In the genomic region with DNA sequence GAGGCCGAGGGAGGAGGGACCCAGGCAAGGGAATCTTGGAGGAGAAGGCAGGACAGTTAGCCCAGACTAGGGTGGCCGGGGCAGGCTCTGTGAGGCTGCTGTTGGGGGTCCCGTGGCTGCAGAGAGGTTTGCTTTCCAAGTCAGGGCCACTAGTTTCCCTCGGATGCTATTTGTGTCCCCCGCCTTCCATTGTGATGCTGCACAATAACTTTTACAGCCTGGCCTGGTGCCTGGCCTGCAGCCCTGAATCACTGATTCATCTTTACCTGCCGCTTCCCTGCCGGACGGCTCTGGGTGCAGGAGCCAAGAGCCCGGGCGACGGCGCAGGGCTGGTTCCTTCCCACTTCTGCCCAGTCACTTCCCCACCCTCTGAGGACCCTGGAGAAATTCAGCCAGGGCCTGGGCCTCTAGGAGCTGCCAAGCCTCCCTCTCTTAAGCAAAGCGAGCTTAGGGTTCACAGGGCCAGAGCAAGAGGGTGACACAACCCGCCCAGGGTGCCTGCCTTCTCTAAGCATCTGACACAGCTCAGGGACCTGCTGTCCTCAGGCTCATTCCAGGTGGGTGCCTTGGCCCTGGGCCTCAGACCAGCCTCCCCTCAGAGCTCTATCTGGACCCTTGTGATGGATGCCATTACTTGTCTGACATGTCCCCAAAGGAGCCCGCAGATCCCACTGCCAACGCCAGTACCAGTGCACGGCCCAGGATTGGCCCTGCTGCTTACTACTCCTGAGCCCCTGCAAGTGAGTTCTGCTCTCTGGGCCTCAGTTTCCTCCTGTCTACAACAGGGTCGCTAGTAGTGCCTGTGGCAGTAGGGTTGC, we compare ENCODE assay signal across 12 cellular contexts.
DNase-seq lines count a peak whose midpoint lies in the region; ATAC-seq and TF ChIP-seq lines count a peak whose summit lies in the region.
"Had no signal": no experiment of that assay in that cellular context is flagged by ENCODE, and none has a peak within 500 bp of the region (broad histone marks: within the 10 kb centered on the region; RNA-seq: fewer than 3 reads in every experiment).

No MANE protein-coding gene starts in this region.

- no peaks in the 10 kb centered on the region for H3K9me3 ChIP-seq in duodenal mucosa (ENCODE audit: control insufficient read depth in 1 of 2, low read length in 2 of 2)
- peaks cover under 1% of the 10 kb centered on the region for H3K9me3 ChIP-seq in mucosa of descending colon

- H3K9me3 Mint-ChIP-seq in type B pancreatic cell, result peaks cover 3% of the 10 kb centered on the region

- H3K27me3 Mint-ChIP-seq in type B pancreatic cell, result no peaks in the 10 kb centered on the region

- no peak overlapping the region for H3K9ac ChIP-seq in duodenal mucosa (ENCODE audit: low read depth in 1 of 2, low read length in 2 of 2)

- peak overlapping the region; percentile 10 for H3K27ac ChIP-seq in duodenal mucosa (ENCODE audit: low read depth, low read length)

- H3K4me3 ChIP-seq in duodenal mucosa (ENCODE audit: low read depth in 1 of 2, low read length in 2 of 2), result no peak overlapping the region
- no peak overlapping the region for H3K4me3 ChIP-seq in mucosa of descending colon

- peak; percentile 49 for DNase-seq in activated CD8-positive, alpha-beta memory T cell treated with anti-CD3 and anti-CD28 coated beads for 24 hours
- no peak for DNase-seq in activated CD8-positive, alpha-beta memory T cell treated with anti-CD3 and anti-CD28 coated beads, Interleukin-2, amount 50 U/mL, for 4 hours
- DNase-seq in mucosa of descending colon, result no peak
- peak; percentile 61 for DNase-seq in type B pancreatic cell (ENCODE audit: extremely low spot score, unreplicated experiment)
- no peak for DNase-seq in COR-L47 (lab: John Stamatoyannopoulos, UW)
- DNase-seq in DMS79 treated with DMSO at 0.1 percent for 48 hours (lab: John Stamatoyannopoulos, UW), result no peak
- no peak for DNase-seq in NCI-H1417 (lab: John Stamatoyannopoulos, UW)
- DNase-seq: ACHN, activated gamma-delta T cell treated with Interleukin-2 at 50 U/mL for 16 hours, NCI-H226, T-helper 17 cell had no signal

- H3K4me1 ChIP-seq in duodenal mucosa (ENCODE audit: control insufficient read depth in 1 of 2, insufficient read depth in 2 of 2, low read length in 2 of 2) (peaks cover 0 to 4% of the 10 kb centered on the region in 2 donors), mucosa of descending colon (ENCODE audit: low read depth) (no peaks in the 10 kb centered on the region)

- H3K27me3 ChIP-seq in duodenal mucosa (ENCODE audit: control insufficient read depth in 1 of 2, insufficient read depth in 2 of 2, low read length in 2 of 2), result no peaks in the 10 kb centered on the region

- peak; percentile 25 for ATAC-seq in mucosa of descending colon
- ATAC-seq: T-helper 17 cell had no signal

- H3K27ac Mint-ChIP-seq in type B pancreatic cell, result peak overlapping the region; percentile 23
- H3K27ac Mint-ChIP-seq: T-helper 17 cell had no signal

- H3K4me1 Mint-ChIP-seq in type B pancreatic cell (ENCODE audit: unreplicated experiment), result peaks cover 35% of the 10 kb centered on the region
- H3K4me1 Mint-ChIP-seq: T-helper 17 cell had no signal

- intact Hi-C loops in mucosa of descending colon (cut with DNase I, micrococcal nuclease), result no loop called here

- no peaks in the 10 kb centered on the region for H3K36me3 Mint-ChIP-seq in type B pancreatic cell

- TF ChIP-seq CTCF in mucosa of descending colon (IDR thresholded peaks at IDR 0.05), result no peak
- TF ChIP-seq CTCF in type B pancreatic cell (conservative IDR thresholded peaks at IDR 0.05), result no peak

- no peaks in the 10 kb centered on the region for H3K36me3 ChIP-seq in duodenal mucosa (ENCODE audit: control insufficient read depth in 1 of 2, insufficient read depth in 2 of 2, low read length in 2 of 2)
- no peaks in the 10 kb centered on the region for H3K36me3 ChIP-seq in mucosa of descending colon (ENCODE audit: low read depth)

- no peak overlapping the region for H3K4me3 Mint-ChIP-seq in type B pancreatic cell
- H3K4me3 Mint-ChIP-seq: T-helper 17 cell had no signal

Comparison
In these comparisons a context has a peak if more than half of its experiments do, and no peak if none do; other contexts are left out.
1. DNase-seq: peak in activated CD8-positive, alpha-beta memory T cell treated with anti-CD3 and anti-CD28 coated beads for 24 hours (single experiment) and type B pancreatic cell (single experiment); none in activated CD8-positive, alpha-beta memory T cell treated with anti-CD3 and anti-CD28 coated beads, Interleukin-2, amount 50 U/mL, for 4 hours (single experiment), mucosa of descending colon (0 of 3), COR-L47 (single experiment), DMS79 treated with DMSO at 0.1 percent for 48 hours (single experiment) and NCI-H1417 (0 of 3).